In the genomic region with DNA sequence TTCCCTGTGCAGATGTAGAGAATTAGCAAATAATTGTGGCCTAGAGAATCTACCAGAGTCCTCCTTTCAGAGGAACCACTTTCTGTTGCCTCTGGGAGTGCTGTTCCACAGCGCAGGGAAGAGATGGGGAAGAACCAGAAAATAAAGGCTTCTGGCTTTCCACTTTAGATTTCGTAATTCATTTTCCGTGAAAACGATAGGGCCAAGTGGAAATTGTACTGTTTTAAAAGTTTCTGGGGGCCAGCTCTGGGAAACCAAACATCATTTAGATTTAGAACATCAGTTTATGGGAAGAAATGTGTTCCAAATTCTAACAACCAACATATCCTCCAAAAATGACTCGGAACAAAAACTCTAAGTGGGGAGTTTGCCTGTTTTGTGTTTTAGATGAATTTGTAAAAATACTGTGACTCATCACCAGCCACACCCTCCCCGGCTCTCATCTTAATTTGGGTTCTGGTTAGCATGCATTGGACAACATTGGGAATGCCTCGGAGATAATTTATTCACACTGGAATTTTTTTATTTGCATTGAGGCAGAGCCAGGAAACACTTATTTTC, we compare ENCODE assay signal across 10 cellular contexts.
DNase-seq lines count a peak whose midpoint lies in the region; ATAC-seq and TF ChIP-seq lines count a peak whose summit lies in the region.
"Had no signal": no experiment of that assay in that cellular context is flagged by ENCODE, and none has a peak within 500 bp of the region (broad histone marks: within the 10 kb centered on the region; RNA-seq: fewer than 3 reads in every experiment).

No MANE protein-coding gene starts in this region.

- no peak for TF ChIP-seq EP300 in esophagus muscularis mucosa (IDR thresholded peaks at IDR 0.05)

- H3K4me1 ChIP-seq in esophagus muscularis mucosa (peaks cover 19 to 45% (median 32%) of the 10 kb centered on the region in 4 donors), osteoblast (ENCODE audit: insufficient read depth, low read length) (peaks cover 15% of the 10 kb centered on the region)

- H3K4me2 ChIP-seq in osteoblast (ENCODE audit: insufficient read depth, low read length), result peak overlapping the region; percentile 77

- H3K4me3 ChIP-seq in AG10803 (ENCODE audit: low read length) (peak overlapping the region; percentile 31), esophagus muscularis mucosa (no peak overlapping the region), osteoblast (ENCODE audit: insufficient read depth, low read length) (peak overlapping the region; percentile 62)

- H4K20me1 ChIP-seq in osteoblast (ENCODE audit: insufficient read depth, low read length), result no peaks in the 10 kb centered on the region

- H3K9me3 ChIP-seq in esophagus muscularis mucosa (no peaks in the 10 kb centered on the region), osteoblast (ENCODE audit: low read depth, low read length) (no peaks in the 10 kb centered on the region)

- intact Hi-C loops in esophagus muscularis mucosa (cut with DNase I), result no loop called here

- WGBS in esophagus muscularis mucosa, result 77% methylated on average over 7 of the region's 7 CpGs

- H3K79me2 ChIP-seq in osteoblast (ENCODE audit: insufficient read depth, low read length), result no peaks in the 10 kb centered on the region

- H3K27me3 ChIP-seq in esophagus muscularis mucosa (no peaks in the 10 kb centered on the region), osteoblast (ENCODE audit: insufficient read depth, low read length) (no peaks in the 10 kb centered on the region)

- no peak for TF ChIP-seq POLR2A in esophagus muscularis mucosa (IDR thresholded peaks at IDR 0.05; ENCODE audit: low read depth)

- peak; percentile 85 for DNase-seq in AG10803 (ENCODE audit: low read depth)
- DNase-seq in OCI-M1 (lab: John Stamatoyannopoulos, UW), result peak; percentile 33
- no peak for DNase-seq in esophagus muscularis mucosa (ENCODE audit: extremely low spot score)
- peak; percentile 81 for DNase-seq in osteoblast (ENCODE audit: insufficient read length, low spot score, missing footprints)
- DNase-seq in putamen (ENCODE audit: low spot score), result no peak
- no peak for DNase-seq in activated effector memory CD4-positive, alpha-beta T cell treated with Interleukin-2 at 50 U/mL for 16 hours
- DNase-seq: activated gamma-delta T cell, NCI-H1092 had no signal

- peak overlapping the region; percentile 30 to 63 (median 58) for H3K27ac ChIP-seq in esophagus muscularis mucosa (replicated peaks in 1 of 4)
- H3K27ac ChIP-seq in osteoblast (ENCODE audit: low read depth, low read length), result peak overlapping the region; percentile 72

- no peaks in the 10 kb centered on the region for H3K36me3 ChIP-seq in esophagus muscularis mucosa
- no peaks in the 10 kb centered on the region for H3K36me3 ChIP-seq in osteoblast (ENCODE audit: insufficient read depth, low read length)

- peak overlapping the region; percentile 85 for H2AFZ ChIP-seq in osteoblast (ENCODE audit: low read length)

- no peak for ATAC-seq in HG02870 (IDR thresholded peaks at IDR 0.05; ENCODE audit: unreplicated experiment)
- ATAC-seq in GM19324 (IDR thresholded peaks at IDR 0.05; ENCODE audit: low FRiP score, unreplicated experiment), result no peak

- TF ChIP-seq CTCF in AG10803 (conservative IDR thresholded peaks at IDR 0.05; ENCODE audit: low read length) (peak; percentile 93), esophagus muscularis mucosa (IDR thresholded peaks at IDR 0.05) (peak in 1 of 3 experiments; percentile 37), osteoblast (IDR thresholded peaks at IDR 0.05; ENCODE audit: extremely low read depth, low read depth, low read length) (peak; percentile 89)

Comparison
In these comparisons a context has a peak if more than half of its experiments do, and no peak if none do; other contexts are left out.
1. DNase-seq: peak in AG10803 (single experiment), OCI-M1 (single experiment) and osteoblast (single experiment); none in esophagus muscularis mucosa (single experiment), putamen (single experiment) and activated effector memory CD4-positive, alpha-beta T cell treated with Interleukin-2 at 50 U/mL for 16 hours (single experiment).
2. H3K4me3 ChIP-seq: peak in AG10803 (single experiment) and osteoblast (single experiment); none in esophagus muscularis mucosa (0 of 4).